Comparison of ENCODE assay signal across 8 cellular contexts in the genomic region with DNA sequence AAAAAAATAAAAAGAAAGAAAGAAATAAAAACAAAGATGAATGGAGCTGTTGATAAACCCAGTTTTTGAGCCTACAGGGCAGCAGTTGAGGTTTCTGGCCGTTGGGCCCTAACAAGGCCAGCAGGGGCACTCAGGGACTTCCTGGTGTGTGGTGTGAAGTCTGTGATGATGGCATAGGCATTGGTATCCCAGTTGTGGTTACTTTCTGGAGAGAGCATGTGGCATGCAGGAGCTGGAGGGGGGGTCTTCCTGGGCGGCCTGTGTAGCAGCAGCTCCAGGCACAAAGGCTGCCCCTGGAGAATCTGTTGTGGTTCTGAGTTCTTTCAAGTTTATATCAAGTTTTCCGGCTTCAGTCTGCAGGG. TPM values are rescaled to one million over a fixed set of nuclear protein-coding genes. Genes with fewer than 3 reads are reported as not detected.
DNase-seq lines count a peak whose midpoint lies in the region; ATAC-seq and TF ChIP-seq lines count a peak whose summit lies in the region.

No MANE protein-coding gene starts in this region.

- 64 to 68% methylated on average over 3 of the region's 3 CpGs for WGBS in heart right ventricle, 2 donors

- ATAC-seq in heart right ventricle (no peak), GM19455 (IDR thresholded peaks at IDR 0.05; ENCODE audit: unreplicated experiment) (no peak), HG02571 (IDR thresholded peaks at IDR 0.05; ENCODE audit: unreplicated experiment) (no peak)

- H3K4me3 ChIP-seq in WERI-Rb-1 (ENCODE audit: low read depth, low read length): peak overlapping the region; percentile 86
- H3K4me3 ChIP-seq in heart right ventricle: peak overlapping the region in 1 of 10 donors; percentile 68
- H3K4me3 ChIP-seq in stomach smooth muscle (ENCODE audit: low read length in 2 of 2): peak overlapping the region in 1 of 2 donors; percentile 35

- peaks cover 24 to 74% (median 48%) of the 10 kb centered on the region in 9 donors for H3K4me1 ChIP-seq in heart right ventricle
- peaks cover 37% of the 10 kb centered on the region for H3K4me1 ChIP-seq in stomach smooth muscle (ENCODE audit: control insufficient read depth, insufficient read depth, low read length)

- peak overlapping the region; percentile 8 to 47 for H3K9ac ChIP-seq in stomach smooth muscle (ENCODE audit: low read length in 2 of 2)

- DNase-seq in WERI-Rb-1: no peak
- no peak for DNase-seq in heart right ventricle
- no peak for DNase-seq in activated effector memory CD4-positive, alpha-beta T cell treated with Interleukin-2 at 50 U/mL for 16 hours

- H3K36me3 ChIP-seq in WERI-Rb-1 (peaks cover 26% of the 10 kb centered on the region), heart right ventricle (peaks cover 0 to 10% (median 0%) of the 10 kb centered on the region in 9 donors), stomach smooth muscle (ENCODE audit: control insufficient read depth in 2 of 2, insufficient read depth in 2 of 2, low read length in 2 of 2) (no peaks in the 10 kb centered on the region)

- TF ChIP-seq CTCF in 22Rv1 (IDR thresholded peaks at IDR 0.05) (no peak), GM12873 (IDR thresholded peaks at IDR 0.05; ENCODE audit: insufficient read depth, low read depth, low read length, missing control alignments) (peak; percentile 16), WERI-Rb-1 (IDR thresholded peaks at IDR 0.05; ENCODE audit: low read depth, low read length) (peak; percentile 47), heart right ventricle (IDR thresholded peaks at IDR 0.05) (peak in 1 of 9 donors; percentile 6)

- intact Hi-C loops in heart right ventricle (cut with DNase I): no loop called here

- H3K27me3 ChIP-seq in WERI-Rb-1 (ENCODE audit: insufficient read depth, low read depth, severe bottlenecking) (no peaks in the 10 kb centered on the region), heart right ventricle (no peaks in the 10 kb centered on the region), stomach smooth muscle (ENCODE audit: control insufficient read depth in 1 of 2, insufficient read depth in 2 of 2, low read length in 2 of 2) (no peaks in the 10 kb centered on the region)

- H3K9me3 ChIP-seq in WERI-Rb-1 (ENCODE audit: severe bottlenecking) (no peaks in the 10 kb centered on the region), heart right ventricle (no peaks in the 10 kb centered on the region), stomach smooth muscle (ENCODE audit: control insufficient read depth in 2 of 2, low read length in 2 of 2) (no peaks in the 10 kb centered on the region)

- H3K27ac ChIP-seq in 22Rv1 (peak overlapping the region; percentile 39; the same call in 1 of the 2 replicates), WERI-Rb-1 (peak overlapping the region; percentile 96), heart right ventricle (peak overlapping the region; percentile 85 to 98 (median 95)), stomach smooth muscle (ENCODE audit: low read length) (peak overlapping the region; percentile 98)

RNA-seq across cellular contexts. Expression of gene TXNRD2, which starts 2.0 kb away (rescaled TPM):
- total RNA-seq in heart right ventricle: 10 to 100 TPM; 28.5 to 59.9 (median 35.0) TPM
- polyA plus RNA-seq in heart right ventricle: 100 to 1,000 TPM in 1 of 2 donors, 10 to 100 TPM in 1; 25.8 to 103 TPM

RNA-seq across cellular contexts. Expression of gene COMT, which starts 2.1 kb away (rescaled TPM):
- 100 to 1,000 TPM in 5 of 10 donors, 10 to 100 TPM in 5; 72.5 to 128 (median 101) TPM for total RNA-seq in heart right ventricle
- polyA plus RNA-seq in heart right ventricle: 100 to 1,000 TPM in 1 of 2 donors, 10 to 100 TPM in 1; 42.9 to 273 TPM

Comparison
In these comparisons a context has a peak if more than half of its experiments do, and no peak if none do; other contexts are left out.
1. H3K27ac ChIP-seq: peak in every context shown above with its lines; median percentile 98 in stomach smooth muscle; 96 in WERI-Rb-1; 95 in heart right ventricle; 39 in 22Rv1.